Comparison of ENCODE assay signal across 23 cellular contexts in the genomic region with DNA sequence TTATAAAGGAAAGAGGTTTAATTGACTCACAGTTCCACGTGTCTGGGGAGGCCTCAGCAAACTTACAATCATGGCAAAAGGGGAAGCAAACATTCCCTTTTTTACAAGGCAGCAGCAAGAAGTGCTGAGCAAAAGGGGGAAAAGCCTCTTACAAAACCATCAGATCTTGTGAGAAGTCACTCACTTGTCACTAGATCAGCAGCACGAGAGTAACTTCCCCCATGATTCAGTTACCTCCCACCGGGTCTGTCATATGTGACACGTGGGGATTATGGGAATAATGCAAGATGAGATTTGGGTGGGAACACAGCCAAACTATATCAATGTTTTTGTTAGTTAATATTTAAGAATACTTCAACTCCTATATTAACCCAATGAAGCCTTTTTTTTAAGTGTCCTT.
"Had no signal": no experiment of that assay in that cellular context is flagged by ENCODE, and none has a peak within 500 bp of the region (broad histone marks: within the 10 kb centered on the region; RNA-seq: fewer than 3 reads in every experiment).

No MANE protein-coding gene starts in this region.

- DNase-seq: activated B cell treated with CpG ODN at 0.5 μM for 24 hours; activated CD4-positive, alpha-beta T cell treated with anti-CD3 and anti-CD28 coated beads, Interleukin-2, amount 50 U/mL, for 1 hour; activated CD8-positive, alpha-beta T cell treated with anti-CD3 and anti-CD28 coated beads for 36 hours; activated gamma-delta T cell treated with Interleukin-2 at 50 U/mL for 16 hours; activated naive CD4-positive, alpha-beta T cell treated with anti-CD3 and anti-CD28 coated beads, Interleukin-2, amount 50 U/mL, for 16 hours; activated T-cell treated with anti-CD3 and anti-CD28 coated beads, Interleukin-2, amount 50 U/mL, for 4 hours; amniotic stem cell; caudate nucleus; cortex of kidney; endodermal cell; foreskin keratinocyte; glutamatergic neuron; islet precursor cell; left cardiac atrium; left ventricle myocardium superior; mucosa of descending colon; stimulated activated CD4-positive, alpha-beta T cell treated with anti-CD3 and anti-CD28 coated beads, Interleukin-1b, Interleukin-23, amount 100 ng/mL, for 48 hours; stimulated activated CD4-positive, alpha-beta T cell treated with anti-CD3 and anti-CD28 coated beads, Interleukin-4, amount 100 ng/mL, for 4 hours; stimulated activated CD8-positive, alpha-beta memory T cell treated with anti-CD3 and anti-CD28 coated beads, Interleukin-4, amount 100 ng/mL, for 48 hours; stomach; T-helper 2 cell; tibial artery; upper lobe of right lung had no signal
